ENCODE assay signal across 1 cellular context in the genomic region with DNA sequence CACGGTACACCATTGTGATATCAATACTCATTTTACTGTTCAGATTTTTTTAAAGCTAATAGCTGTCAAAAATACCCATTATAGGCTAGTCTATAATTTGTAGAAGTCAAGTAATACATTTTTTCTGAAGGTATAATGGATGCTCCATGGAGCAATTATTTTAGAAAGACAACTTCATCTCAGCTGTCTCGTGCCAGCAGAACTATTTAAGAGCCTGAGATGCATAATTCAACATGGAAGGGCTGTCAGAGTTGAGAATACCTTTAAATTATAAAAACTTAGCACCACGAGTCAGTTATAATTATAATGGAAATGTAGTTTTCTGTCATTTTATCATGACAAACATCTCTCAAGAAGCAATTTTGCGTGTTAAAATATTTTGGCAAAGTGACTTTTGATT.
"Had no signal": no experiment of that assay in that cellular context is flagged by ENCODE, and none has a peak within 500 bp of the region (broad histone marks: within the 10 kb centered on the region; RNA-seq: fewer than 3 reads in every experiment).

No MANE protein-coding gene starts in this region.

- H3K9me3 ChIP-seq: MG63 had no signal

- H3K4me3 ChIP-seq: MG63 had no signal

- H3K27me3 ChIP-seq: MG63 had no signal

- H3K36me3 ChIP-seq: MG63 had no signal
